In the genomic region with DNA sequence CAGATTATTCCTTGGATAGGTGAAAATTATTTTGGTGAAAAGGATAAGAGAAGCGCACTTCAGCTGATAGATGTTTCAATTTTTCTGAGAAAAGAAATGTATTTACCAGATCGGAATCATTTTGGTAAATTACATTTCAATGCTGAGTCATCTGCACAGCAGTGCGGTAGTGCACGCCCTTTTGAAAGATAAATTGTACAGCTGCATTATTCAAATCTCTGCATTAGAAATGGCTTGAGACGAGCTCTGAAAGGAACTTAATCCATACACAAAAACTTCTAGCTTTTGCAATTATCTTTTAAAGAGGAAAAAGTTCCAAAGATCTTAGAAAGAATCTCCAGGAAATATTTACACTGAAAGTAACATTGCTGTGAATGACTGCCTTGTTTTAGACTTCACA, we compare ENCODE assay signal across 20 cellular contexts.
DNase-seq lines count a peak whose midpoint lies in the region; ATAC-seq, FAIRE-seq and TF ChIP-seq lines count a peak whose summit lies in the region.
"Had no signal": no experiment of that assay in that cellular context is flagged by ENCODE, and none has a peak within 500 bp of the region (broad histone marks: within the 10 kb centered on the region; RNA-seq: fewer than 3 reads in every experiment).

No MANE protein-coding gene starts in this region.

- DNase-seq in A673 (ENCODE audit: low spot score) (peak; percentile 17), OCI-M1 (lab: John Stamatoyannopoulos, UW) (peak; percentile 9), fibroblast of lung (ENCODE audit: low read depth in 2 of 2) (peak; percentile 18 to 25), small intestine (peak; percentile 9)
- DNase-seq in activated CD4-positive, alpha-beta T cell treated with anti-CD3 and anti-CD28 coated beads, Interleukin-2, amount 50 U/mL, for 48 hours = no peak
- DNase-seq: CD4-positive, CD25-positive, alpha-beta regulatory T cell; COR-L47; DMS79; Karpas-422; NCI-H1694; NCI-H2081 treated with DMSO at 0.1 percent for 48 hours; NCI-H2171 treated with DMSO at 0.1 percent for 48 hours; NCI-H526; SJCRH30 had no signal

- H3K36me3 ChIP-seq in A673 (ENCODE audit: insufficient read depth, low read length, poor library complexity, severe bottlenecking) (no peaks in the 10 kb centered on the region), fibroblast of lung (ENCODE audit: control insufficient read depth, insufficient read depth, low read length) (no peaks in the 10 kb centered on the region), small intestine (ENCODE audit: control insufficient read depth in 2 of 2, insufficient read depth in 2 of 2, low read length in 2 of 2) (no peaks in the 10 kb centered on the region)
- H3K36me3 ChIP-seq: SJCRH30 had no signal

- POLR2A ChIA-PET in A673 (lab: Charles Lee; ENCODE audit: low non-redundant PET) = no interaction called here

- no peaks in the 10 kb centered on the region for H3K79me2 ChIP-seq in fibroblast of lung (ENCODE audit: control insufficient read depth, insufficient read depth, low read length)

- H3K27me3 ChIP-seq in A673 (replicated peaks; ENCODE audit: insufficient read depth, low read depth, low read length, poor library complexity) = no peaks in the 10 kb centered on the region
- H3K27me3 ChIP-seq in fibroblast of lung (ENCODE audit: control insufficient read depth, insufficient read depth, low read length) = no peaks in the 10 kb centered on the region
- H3K27me3 ChIP-seq in small intestine (ENCODE audit: control insufficient read depth in 2 of 2, insufficient read depth in 2 of 2, low read length in 2 of 2) = no peaks in the 10 kb centered on the region
- H3K27me3 ChIP-seq: SJCRH30 had no signal

- ATAC-seq in GM21367 (IDR thresholded peaks at IDR 0.05; ENCODE audit: unreplicated experiment) (no peak), GM19467 (IDR thresholded peaks at IDR 0.05; ENCODE audit: unreplicated experiment) (no peak)
- ATAC-seq: HCT116 had no signal

- H3K9me3 ChIP-seq in A673 (ENCODE audit: low read depth, low read length, poor library complexity, severe bottlenecking) = no peaks in the 10 kb centered on the region
- no peaks in the 10 kb centered on the region for H3K9me3 ChIP-seq in fibroblast of lung (ENCODE audit: control insufficient read depth, insufficient read depth, low read depth, low read length)
- H3K9me3 ChIP-seq in small intestine (ENCODE audit: control insufficient read depth, low read depth) = no peaks in the 10 kb centered on the region
- H3K9me3 ChIP-seq: SJCRH30 had no signal

- H3K4me3 ChIP-seq in A673 (ENCODE audit: low read depth, low read length, poor library complexity, severe bottlenecking) (no peak overlapping the region), fibroblast of lung (replicated peaks in 1 of 4; ENCODE audit: control extremely low read depth in 1 of 4, insufficient read depth in 1 of 4, low read depth in 3 of 4, low read length in 4 of 4) (no peak overlapping the region), small intestine (ENCODE audit: low read depth in 1 of 2, low read length in 2 of 2) (no peak overlapping the region)
- H3K4me3 ChIP-seq: SJCRH30 had no signal

- no peaks in the 10 kb centered on the region for H4K20me1 ChIP-seq in fibroblast of lung (ENCODE audit: control insufficient read depth, extremely low read depth, insufficient read depth, low read length)

- intact Hi-C loops in A673 (cut with micrococcal nuclease; ENCODE audit: unreplicated experiment) = no loop called here

- H3K27ac ChIP-seq in A673 (ENCODE audit: low read depth, low read length, poor library complexity, severe bottlenecking) (no peak overlapping the region), fibroblast of lung (ENCODE audit: insufficient read depth, low read length) (no peak overlapping the region), small intestine (ENCODE audit: low read depth in 1 of 2, low read length in 1 of 2) (no peak overlapping the region)
- H3K27ac ChIP-seq: SJCRH30 had no signal

- H3K9ac ChIP-seq in fibroblast of lung (ENCODE audit: insufficient read depth, low read length) = no peak overlapping the region

- CTCF ChIA-PET in A673 (lab: Charles Lee) = no interaction called here

- TF ChIP-seq CTCF in A673 (conservative IDR thresholded peaks at IDR 0.05; ENCODE audit: low read depth, low read length) = no peak
- no peak for TF ChIP-seq CTCF in fibroblast of lung (conservative IDR thresholded peaks at IDR 0.05 in 1 of 2, IDR thresholded peaks at IDR 0.05 in 1 of 2; ENCODE audit: low read depth in 1 of 2, low read length in 2 of 2)

- no TSS peak for BruUV-seq in A673 (replicated peaks; lab: Mats Ljungman, UMichigan)

- no peak overlapping the region for H3K4me2 ChIP-seq in fibroblast of lung (ENCODE audit: extremely low read depth, insufficient read depth, low read length)

- 31 to 65% (median 47%) methylated on average over 5 of the region's 5 CpGs for WGBS in small intestine, 3 donors

- H2AFZ ChIP-seq in fibroblast of lung (ENCODE audit: low read length) = no peak overlapping the region

- FAIRE-seq in small intestine (lab: Jason Lieb, UNC) = no peak
- FAIRE-seq: A204.1, GM19239, RCC 7860 had no signal

- H3K4me1 ChIP-seq in A673 (ENCODE audit: insufficient read depth, low read length, poor library complexity, severe bottlenecking) (peaks cover 13% of the 10 kb centered on the region), fibroblast of lung (ENCODE audit: control insufficient read depth, extremely low read depth, insufficient read depth, low read length) (no peaks in the 10 kb centered on the region), small intestine (ENCODE audit: control insufficient read depth in 2 of 2, insufficient read depth in 1 of 2, low read depth in 1 of 2, low read length in 1 of 2) (no peaks in the 10 kb centered on the region)
- H3K4me1 ChIP-seq: SJCRH30 had no signal

Comparison
In these comparisons a context has a peak if more than half of its experiments do, and no peak if none do; other contexts are left out.
1. DNase-seq: peak in A673 (single experiment), OCI-M1 (single experiment), fibroblast of lung (2 of 2) and small intestine (single experiment); none in activated CD4-positive, alpha-beta T cell treated with anti-CD3 and anti-CD28 coated beads, Interleukin-2, amount 50 U/mL, for 48 hours (0 of 2).